In genomic region chr6:112296122-112296521, GRCh38 we compare ENCODE assay signal across 8 cellular contexts. TPM values are rescaled to one million over a fixed set of nuclear protein-coding genes. Genes with fewer than 3 reads are reported as not detected.
DNase-seq lines count a peak whose midpoint lies in the region; ATAC-seq and TF ChIP-seq lines count a peak whose summit lies in the region.

No MANE protein-coding gene starts in this region.

- no peak for TF ChIP-seq POLR2A in tibial nerve (IDR thresholded peaks at IDR 0.05)
- no peak for TF ChIP-seq POLR2A in Peyer's patch (IDR thresholded peaks at IDR 0.05)

- TF ChIP-seq CTCF in fibroblast of the aortic adventitia (IDR thresholded peaks at IDR 0.05; ENCODE audit: insufficient read depth, low read length) (peak; percentile 56), tibial nerve (IDR thresholded peaks at IDR 0.05) (peak in 4 of 5 experiments; percentile 13 to 40 (median 16)), Peyer's patch (IDR thresholded peaks at IDR 0.05) (no peak)

- H3K9me3 ChIP-seq in tibial nerve (no peaks in the 10 kb centered on the region), Peyer's patch (no peaks in the 10 kb centered on the region)

- H3K27me3 ChIP-seq in tibial nerve, result no peaks in the 10 kb centered on the region
- no peaks in the 10 kb centered on the region for H3K27me3 ChIP-seq in Peyer's patch

- peaks cover 0 to 30% (median 3%) of the 10 kb centered on the region in 4 donors for H3K4me1 ChIP-seq in tibial nerve
- H3K4me1 ChIP-seq in Peyer's patch, result peaks cover 0 to 11% (median 0%) of the 10 kb centered on the region in 4 donors

- peak; percentile 68 for ATAC-seq in GM19467 (IDR thresholded peaks at IDR 0.05; ENCODE audit: unreplicated experiment)
- no peak for ATAC-seq in HG03045 (IDR thresholded peaks at IDR 0.05; ENCODE audit: unreplicated experiment)

- peak overlapping the region in 1 of 4 donors; percentile 80 for H3K27ac ChIP-seq in tibial nerve
- H3K27ac ChIP-seq in Peyer's patch, result no peak overlapping the region

- H3K36me3 ChIP-seq in tibial nerve (no peaks in the 10 kb centered on the region), Peyer's patch (no peaks in the 10 kb centered on the region)

- no peak for TF ChIP-seq EP300 in tibial nerve (IDR thresholded peaks at IDR 0.05)

- H3K4me3 ChIP-seq in fibroblast of the aortic adventitia (ENCODE audit: low read depth, low read length), result no peak overlapping the region
- H3K4me3 ChIP-seq in tibial nerve, result no peak overlapping the region
- no peak overlapping the region for H3K4me3 ChIP-seq in Peyer's patch

- 31 to 47% methylated on average over 2 of the region's 2 CpGs for WGBS in tibial nerve, 2 donors

- DNase-seq in D341Med (ENCODE audit: low spot score) (peak; percentile 33), NCI-H69 (lab: John Stamatoyannopoulos, UW) (peak; percentile 2), fibroblast of the aortic adventitia (ENCODE audit: low read depth) (peak; percentile 47), tibial nerve (ENCODE audit: low spot score in 2 of 2) (no peak), NOMO-1 (lab: John Stamatoyannopoulos, UW; ENCODE audit: unreplicated experiment in 2 of 2) (no peak), Peyer's patch (no peak)

RNA-seq across cellular contexts. Expression of gene LAMA4, which starts 41.8 kb away (rescaled TPM):
- 306 and 904 TPM in 2 replicates for total RNA-seq in fibroblast of the aortic adventitia (ENCODE audit: low replicate concordance)
- total RNA-seq in tibial nerve, result 100 to 1,000 TPM; 229 to 524 (median 468) TPM
- 10 to 100 TPM in 3 of 4 donors, 1 to 10 TPM in 1; 10.0 to 99.0 (median 28.9) TPM for total RNA-seq in Peyer's patch

RNA-seq across cellular contexts. Expression of gene RFPL4B, which starts 51.0 kb away (rescaled TPM):
- total RNA-seq in fibroblast of the aortic adventitia (ENCODE audit: low replicate concordance) (0.98 TPM in 1 of 2 replicates, not detected in the other), tibial nerve (not detected), Peyer's patch (not detected)

Comparison
In these comparisons a context has a peak if more than half of its experiments do, and no peak if none do; other contexts are left out.
1. DNase-seq: peak in D341Med (single experiment), NCI-H69 (single experiment) and fibroblast of the aortic adventitia (single experiment); none in tibial nerve (0 of 2), NOMO-1 (0 of 2) and Peyer's patch (0 of 3).
2. CTCF ChIP-seq: peak in fibroblast of the aortic adventitia (single experiment) and tibial nerve (4 of 5); none in Peyer's patch (0 of 6).